In the genomic region with DNA sequence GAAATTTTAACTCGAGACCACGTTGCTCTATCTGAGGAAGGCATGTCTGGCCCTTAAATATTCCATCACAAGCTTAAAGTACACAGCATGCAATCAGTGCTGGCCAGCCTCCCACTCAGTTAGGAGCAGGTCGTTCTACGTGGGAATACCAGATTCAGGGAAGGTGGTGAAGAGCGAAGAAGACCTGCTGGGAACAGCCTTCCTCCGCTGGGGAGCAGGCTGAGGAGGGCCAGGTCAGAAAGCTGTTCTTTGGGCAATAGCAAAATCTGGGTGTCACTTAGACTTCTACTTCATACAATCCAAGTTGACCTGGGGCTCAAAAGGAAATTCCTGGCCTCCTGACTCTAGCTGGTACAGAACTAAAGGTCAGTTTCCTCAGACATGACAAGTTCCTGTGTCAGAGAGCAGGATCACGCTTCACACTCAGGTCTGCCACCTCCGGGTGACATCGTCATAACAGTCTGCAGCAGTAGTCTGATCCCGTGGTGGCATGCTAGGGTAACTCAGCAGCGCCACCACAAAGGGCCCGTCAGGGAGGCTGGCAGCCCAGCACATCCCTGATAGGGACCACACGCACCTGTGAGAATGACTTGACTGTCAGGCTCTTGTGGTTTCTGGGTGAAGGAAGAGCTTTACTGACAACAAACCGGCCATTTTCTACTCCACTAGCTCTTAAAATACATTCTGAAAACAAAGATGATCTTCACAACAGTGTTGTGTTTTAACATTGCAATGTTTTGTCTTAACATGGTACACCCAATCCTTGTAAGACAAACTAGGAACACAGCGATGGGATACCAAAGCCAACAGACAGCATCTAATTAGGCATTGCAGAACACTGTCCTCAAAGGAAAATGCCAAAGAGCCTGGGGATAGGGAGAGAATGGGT, we compare ENCODE assay signal across 1 cellular context.
TF ChIP-seq lines count a peak whose summit lies in the region.

No MANE protein-coding gene starts in this region.

TF ChIP-seq in GM12878, 131 proteins besides CTCF, POLR2A, EP300 and RAD21:
- TF ChIP-seq CREB1 (IDR thresholded peaks at IDR 0.05; ENCODE audit: low read depth) (0 out of 2 replicates have a peak, but pooled peaks have one; percentile 44), MYB (IDR thresholded peaks at IDR 0.05; ENCODE audit: borderline replicate concordance, low read depth, low read length) (no peak), SMC3 (IDR thresholded peaks at IDR 0.05; ENCODE audit: borderline replicate concordance, low read length) (peak; percentile 64), IKZF1 (conservative IDR thresholded peaks at IDR 0.05) (peak; percentile 69), TCF3 (IDR thresholded peaks at IDR 0.05; ENCODE audit: borderline replicate concordance, insufficient read depth, low read depth, low read length) (no peak), CHD1 (IDR thresholded peaks at IDR 0.05; ENCODE audit: low read depth, low read length) (no peak), NFXL1 (IDR thresholded peaks at IDR 0.05; ENCODE audit: borderline replicate concordance) (no peak), MEF2A (IDR thresholded peaks at IDR 0.05; ENCODE audit: insufficient read depth, low read depth, low read length) (no peak), YY1 (IDR thresholded peaks at IDR 0.05; ENCODE audit: low read depth, low read length) (peak; percentile 42; the same call in 1 of the 2 replicates), SMARCA5 (IDR thresholded peaks at IDR 0.05) (0 out of 2 replicates have a peak, but pooled peaks have one; percentile 38), BACH1 (IDR thresholded peaks at IDR 0.05; ENCODE audit: borderline replicate concordance) (no peak), NR2C1 (IDR thresholded peaks at IDR 0.05) (peak; percentile 42; the same call in 1 of the 2 replicates), CREM (IDR thresholded peaks at IDR 0.05; ENCODE audit: low read depth) (peak; percentile 51; the same call in 1 of the 2 replicates), STAT1 (conservative IDR thresholded peaks at IDR 0.05) (no peak), FOS (IDR thresholded peaks at IDR 0.05; ENCODE audit: borderline replicate concordance, extremely low read depth, insufficient read length) (no peak), BRCA1 (IDR thresholded peaks at IDR 0.05; ENCODE audit: low read depth, low read length) (no peak), ESRRA (IDR thresholded peaks at IDR 0.05; ENCODE audit: low read length) (no peak), BHLHE40 (IDR thresholded peaks at IDR 0.05; ENCODE audit: borderline replicate concordance in 1 of 2, low read depth in 2 of 2, low read length in 1 of 2) (peak; percentile 67 to 77; a peak in 3 of 4 replicates), MTA2 (IDR thresholded peaks at IDR 0.05; ENCODE audit: low read depth) (peak; percentile 33; the same call in 1 of the 2 replicates), SUZ12 (IDR thresholded peaks at IDR 0.05; ENCODE audit: unreplicated experiment) (no peak), RUNX3 (IDR thresholded peaks at IDR 0.05; ENCODE audit: low read length) (peak; percentile 63), ATF7 (IDR thresholded peaks at IDR 0.05; ENCODE audit: low read depth) (0 out of 2 replicates have a peak, but pooled peaks have one; percentile 8), NR2C2 (IDR thresholded peaks at IDR 0.05; ENCODE audit: borderline replicate concordance, control insufficient read depth, insufficient read length, low read depth) (no peak), IKZF2 (IDR thresholded peaks at IDR 0.05) (peak in 1 of 2 experiments; percentile 39; a peak in 2 of 4 replicates), NR2F1 (conservative IDR thresholded peaks at IDR 0.05) (peak; percentile 43; the same call in 1 of the 2 replicates), DPF2 (IDR thresholded peaks at IDR 0.05) (0 out of 2 replicates have a peak, but pooled peaks have one; percentile 20), EZH2 (IDR thresholded peaks at IDR 0.05; ENCODE audit: borderline replicate concordance, control insufficient read depth, low read depth, low read length) (no peak), EED (IDR thresholded peaks at IDR 0.05; ENCODE audit: low read depth) (0 out of 2 replicates have a peak, but pooled peaks have one; percentile 20), ZNF207 (IDR thresholded peaks at IDR 0.05; ENCODE audit: borderline replicate concordance) (no peak), SPI1 (IDR thresholded peaks at IDR 0.05; ENCODE audit: borderline replicate concordance, insufficient read depth, low read depth, low read length) (no peak)
- TF ChIP-seq, protein P1, sequence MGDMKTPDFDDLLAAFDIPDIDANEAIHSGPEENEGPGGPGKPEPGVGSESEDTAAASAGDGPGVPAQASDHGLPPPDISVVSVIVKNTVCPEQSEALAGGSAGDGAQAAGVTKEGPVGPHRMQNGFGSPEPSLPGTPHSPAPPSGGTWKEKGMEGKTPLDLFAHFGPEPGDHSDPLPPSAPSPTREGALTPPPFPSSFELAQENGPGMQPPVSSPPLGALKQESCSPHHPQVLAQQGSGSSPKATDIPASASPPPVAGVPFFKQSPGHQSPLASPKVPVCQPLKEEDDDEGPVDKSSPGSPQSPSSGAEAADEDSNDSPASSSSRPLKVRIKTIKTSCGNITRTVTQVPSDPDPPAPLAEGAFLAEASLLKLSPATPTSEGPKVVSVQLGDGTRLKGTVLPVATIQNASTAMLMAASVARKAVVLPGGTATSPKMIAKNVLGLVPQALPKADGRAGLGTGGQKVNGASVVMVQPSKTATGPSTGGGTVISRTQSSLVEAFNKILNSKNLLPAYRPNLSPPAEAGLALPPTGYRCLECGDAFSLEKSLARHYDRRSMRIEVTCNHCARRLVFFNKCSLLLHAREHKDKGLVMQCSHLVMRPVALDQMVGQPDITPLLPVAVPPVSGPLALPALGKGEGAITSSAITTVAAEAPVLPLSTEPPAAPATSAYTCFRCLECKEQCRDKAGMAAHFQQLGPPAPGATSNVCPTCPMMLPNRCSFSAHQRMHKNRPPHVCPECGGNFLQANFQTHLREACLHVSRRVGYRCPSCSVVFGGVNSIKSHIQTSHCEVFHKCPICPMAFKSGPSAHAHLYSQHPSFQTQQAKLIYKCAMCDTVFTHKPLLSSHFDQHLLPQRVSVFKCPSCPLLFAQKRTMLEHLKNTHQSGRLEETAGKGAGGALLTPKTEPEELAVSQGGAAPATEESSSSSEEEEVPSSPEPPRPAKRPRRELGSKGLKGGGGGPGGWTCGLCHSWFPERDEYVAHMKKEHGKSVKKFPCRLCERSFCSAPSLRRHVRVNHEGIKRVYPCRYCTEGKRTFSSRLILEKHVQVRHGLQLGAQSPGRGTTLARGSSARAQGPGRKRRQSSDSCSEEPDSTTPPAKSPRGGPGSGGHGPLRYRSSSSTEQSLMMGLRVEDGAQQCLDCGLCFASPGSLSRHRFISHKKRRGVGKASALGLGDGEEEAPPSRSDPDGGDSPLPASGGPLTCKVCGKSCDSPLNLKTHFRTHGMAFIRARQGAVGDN (IDR thresholded peaks at IDR 0.05) = peak; percentile 65; the same call in 1 of the 2 replicates
- TF ChIP-seq, protein P2, sequence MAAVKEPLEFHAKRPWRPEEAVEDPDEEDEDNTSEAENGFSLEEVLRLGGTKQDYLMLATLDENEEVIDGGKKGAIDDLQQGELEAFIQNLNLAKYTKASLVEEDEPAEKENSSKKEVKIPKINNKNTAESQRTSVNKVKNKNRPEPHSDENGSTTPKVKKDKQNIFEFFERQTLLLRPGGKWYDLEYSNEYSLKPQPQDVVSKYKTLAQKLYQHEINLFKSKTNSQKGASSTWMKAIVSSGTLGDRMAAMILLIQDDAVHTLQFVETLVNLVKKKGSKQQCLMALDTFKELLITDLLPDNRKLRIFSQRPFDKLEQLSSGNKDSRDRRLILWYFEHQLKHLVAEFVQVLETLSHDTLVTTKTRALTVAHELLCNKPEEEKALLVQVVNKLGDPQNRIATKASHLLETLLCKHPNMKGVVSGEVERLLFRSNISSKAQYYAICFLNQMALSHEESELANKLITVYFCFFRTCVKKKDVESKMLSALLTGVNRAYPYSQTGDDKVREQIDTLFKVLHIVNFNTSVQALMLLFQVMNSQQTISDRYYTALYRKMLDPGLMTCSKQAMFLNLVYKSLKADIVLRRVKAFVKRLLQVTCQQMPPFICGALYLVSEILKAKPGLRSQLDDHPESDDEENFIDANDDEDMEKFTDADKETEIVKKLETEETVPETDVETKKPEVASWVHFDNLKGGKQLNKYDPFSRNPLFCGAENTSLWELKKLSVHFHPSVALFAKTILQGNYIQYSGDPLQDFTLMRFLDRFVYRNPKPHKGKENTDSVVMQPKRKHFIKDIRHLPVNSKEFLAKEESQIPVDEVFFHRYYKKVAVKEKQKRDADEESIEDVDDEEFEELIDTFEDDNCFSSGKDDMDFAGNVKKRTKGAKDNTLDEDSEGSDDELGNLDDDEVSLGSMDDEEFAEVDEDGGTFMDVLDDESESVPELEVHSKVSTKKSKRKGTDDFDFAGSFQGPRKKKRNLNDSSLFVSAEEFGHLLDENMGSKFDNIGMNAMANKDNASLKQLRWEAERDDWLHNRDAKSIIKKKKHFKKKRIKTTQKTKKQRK (IDR thresholded peaks at IDR 0.05; ENCODE audit: low read depth, low read length) = no peak
- TF ChIP-seq, protein P3, sequence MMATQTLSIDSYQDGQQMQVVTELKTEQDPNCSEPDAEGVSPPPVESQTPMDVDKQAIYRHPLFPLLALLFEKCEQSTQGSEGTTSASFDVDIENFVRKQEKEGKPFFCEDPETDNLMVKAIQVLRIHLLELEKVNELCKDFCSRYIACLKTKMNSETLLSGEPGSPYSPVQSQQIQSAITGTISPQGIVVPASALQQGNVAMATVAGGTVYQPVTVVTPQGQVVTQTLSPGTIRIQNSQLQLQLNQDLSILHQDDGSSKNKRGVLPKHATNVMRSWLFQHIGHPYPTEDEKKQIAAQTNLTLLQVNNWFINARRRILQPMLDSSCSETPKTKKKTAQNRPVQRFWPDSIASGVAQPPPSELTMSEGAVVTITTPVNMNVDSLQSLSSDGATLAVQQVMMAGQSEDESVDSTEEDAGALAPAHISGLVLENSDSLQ (IDR thresholded peaks at IDR 0.05) = peak; percentile 25; the same call in 1 of the 2 replicates
- TF ChIP-seq, protein P4, sequence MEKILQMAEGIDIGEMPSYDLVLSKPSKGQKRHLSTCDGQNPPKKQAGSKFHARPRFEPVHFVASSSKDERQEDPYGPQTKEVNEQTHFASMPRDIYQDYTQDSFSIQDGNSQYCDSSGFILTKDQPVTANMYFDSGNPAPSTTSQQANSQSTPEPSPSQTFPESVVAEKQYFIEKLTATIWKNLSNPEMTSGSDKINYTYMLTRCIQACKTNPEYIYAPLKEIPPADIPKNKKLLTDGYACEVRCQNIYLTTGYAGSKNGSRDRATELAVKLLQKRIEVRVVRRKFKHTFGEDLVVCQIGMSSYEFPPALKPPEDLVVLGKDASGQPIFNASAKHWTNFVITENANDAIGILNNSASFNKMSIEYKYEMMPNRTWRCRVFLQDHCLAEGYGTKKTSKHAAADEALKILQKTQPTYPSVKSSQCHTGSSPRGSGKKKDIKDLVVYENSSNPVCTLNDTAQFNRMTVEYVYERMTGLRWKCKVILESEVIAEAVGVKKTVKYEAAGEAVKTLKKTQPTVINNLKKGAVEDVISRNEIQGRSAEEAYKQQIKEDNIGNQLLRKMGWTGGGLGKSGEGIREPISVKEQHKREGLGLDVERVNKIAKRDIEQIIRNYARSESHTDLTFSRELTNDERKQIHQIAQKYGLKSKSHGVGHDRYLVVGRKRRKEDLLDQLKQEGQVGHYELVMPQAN (conservative IDR thresholded peaks at IDR 0.05) = no peak
- TF ChIP-seq, protein P5, sequence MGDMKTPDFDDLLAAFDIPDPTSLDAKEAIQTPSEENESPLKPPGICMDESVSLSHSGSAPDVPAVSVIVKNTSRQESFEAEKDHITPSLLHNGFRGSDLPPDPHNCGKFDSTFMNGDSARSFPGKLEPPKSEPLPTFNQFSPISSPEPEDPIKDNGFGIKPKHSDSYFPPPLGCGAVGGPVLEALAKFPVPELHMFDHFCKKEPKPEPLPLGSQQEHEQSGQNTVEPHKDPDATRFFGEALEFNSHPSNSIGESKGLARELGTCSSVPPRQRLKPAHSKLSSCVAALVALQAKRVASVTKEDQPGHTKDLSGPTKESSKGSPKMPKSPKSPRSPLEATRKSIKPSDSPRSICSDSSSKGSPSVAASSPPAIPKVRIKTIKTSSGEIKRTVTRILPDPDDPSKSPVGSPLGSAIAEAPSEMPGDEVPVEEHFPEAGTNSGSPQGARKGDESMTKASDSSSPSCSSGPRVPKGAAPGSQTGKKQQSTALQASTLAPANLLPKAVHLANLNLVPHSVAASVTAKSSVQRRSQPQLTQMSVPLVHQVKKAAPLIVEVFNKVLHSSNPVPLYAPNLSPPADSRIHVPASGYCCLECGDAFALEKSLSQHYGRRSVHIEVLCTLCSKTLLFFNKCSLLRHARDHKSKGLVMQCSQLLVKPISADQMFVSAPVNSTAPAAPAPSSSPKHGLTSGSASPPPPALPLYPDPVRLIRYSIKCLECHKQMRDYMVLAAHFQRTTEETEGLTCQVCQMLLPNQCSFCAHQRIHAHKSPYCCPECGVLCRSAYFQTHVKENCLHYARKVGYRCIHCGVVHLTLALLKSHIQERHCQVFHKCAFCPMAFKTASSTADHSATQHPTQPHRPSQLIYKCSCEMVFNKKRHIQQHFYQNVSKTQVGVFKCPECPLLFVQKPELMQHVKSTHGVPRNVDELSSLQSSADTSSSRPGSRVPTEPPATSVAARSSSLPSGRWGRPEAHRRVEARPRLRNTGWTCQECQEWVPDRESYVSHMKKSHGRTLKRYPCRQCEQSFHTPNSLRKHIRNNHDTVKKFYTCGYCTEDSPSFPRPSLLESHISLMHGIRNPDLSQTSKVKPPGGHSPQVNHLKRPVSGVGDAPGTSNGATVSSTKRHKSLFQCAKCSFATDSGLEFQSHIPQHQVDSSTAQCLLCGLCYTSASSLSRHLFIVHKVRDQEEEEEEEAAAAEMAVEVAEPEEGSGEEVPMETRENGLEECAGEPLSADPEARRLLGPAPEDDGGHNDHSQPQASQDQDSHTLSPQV (IDR thresholded peaks at IDR 0.05) = no peak
